11 cellular contexts compared by ENCODE assay signal in genomic region chr12:93894391-93895095, GRCh38.
DNase-seq lines count a peak whose midpoint lies in the region; ATAC-seq and TF ChIP-seq lines count a peak whose summit lies in the region.
"Had no signal": no experiment of that assay in that cellular context is flagged by ENCODE, and none has a peak within 500 bp of the region (broad histone marks: within the 10 kb centered on the region; RNA-seq: fewer than 3 reads in every experiment).

No MANE protein-coding gene starts in this region.

- H3K4me3 ChIP-seq in right cardiac atrium (ENCODE audit: low read length): peak overlapping the region; percentile 6
- H3K4me3 ChIP-seq in MM.1S (ENCODE audit: low read length): no peak overlapping the region
- H3K4me3 ChIP-seq: SK-N-MC had no signal

- no peaks in the 10 kb centered on the region for H3K9me3 Mint-ChIP-seq in naive thymus-derived CD8-positive, alpha-beta T cell

- WGBS in right cardiac atrium: 5% methylated on average over 17 of the region's 17 CpGs

- H3K36me3 Mint-ChIP-seq in naive thymus-derived CD8-positive, alpha-beta T cell: no peaks in the 10 kb centered on the region

- H3F3A ChIP-seq in MM.1S (ENCODE audit: insufficient read depth, low read length): no peaks in the 10 kb centered on the region

- H3K27ac ChIP-seq in right cardiac atrium (ENCODE audit: low read length): peak overlapping the region; percentile 96
- H3K27ac ChIP-seq in MM.1S (ENCODE audit: low read length): no peak overlapping the region
- H3K27ac ChIP-seq: KMS-11, SK-N-MC had no signal

- H3K36me3 ChIP-seq in MM.1S (replicated peaks; ENCODE audit: insufficient read depth, low read length): no peaks in the 10 kb centered on the region

- intact Hi-C loops in right cardiac atrium (cut with DNase I): loop anchor here in 2 of 4 donors (10.0 kb wide), 3 partner anchors 80 to 330 kb away; no protein-coding TSS in a partner anchor

- no peak overlapping the region for H3K9ac ChIP-seq in MM.1S (ENCODE audit: low read length)
- H3K9ac ChIP-seq: KMS-11 had no signal

- peaks cover 4 to 13% (median 10%) of the 10 kb centered on the region in 4 donors for H3K4me1 Mint-ChIP-seq in naive thymus-derived CD8-positive, alpha-beta T cell

- no peak for TF ChIP-seq CTCF in MM.1S (IDR thresholded peaks at IDR 0.05; ENCODE audit: low read length)

- no peak overlapping the region for H3K4me3 Mint-ChIP-seq in naive thymus-derived CD8-positive, alpha-beta T cell

- H3K27me3 ChIP-seq in right cardiac atrium (ENCODE audit: control insufficient read depth, insufficient read depth) (no peaks in the 10 kb centered on the region), MM.1S (replicated peaks; ENCODE audit: insufficient read depth, low read length) (no peaks in the 10 kb centered on the region)

- no peak overlapping the region for H3K27ac Mint-ChIP-seq in naive thymus-derived CD8-positive, alpha-beta T cell

- H3K4me1 ChIP-seq in right cardiac atrium (ENCODE audit: control insufficient read depth, insufficient read depth, low read length) (peaks cover 11% of the 10 kb centered on the region), MM.1S (ENCODE audit: low read length) (no peaks in the 10 kb centered on the region)

- H3K27me3 Mint-ChIP-seq in naive thymus-derived CD8-positive, alpha-beta T cell: peaks cover 0 to 2% (median 0%) of the 10 kb centered on the region in 5 donors

- H3K9me3 ChIP-seq in right cardiac atrium (ENCODE audit: control insufficient read depth, low read length) (no peaks in the 10 kb centered on the region), MM.1S (replicated peaks; ENCODE audit: insufficient read depth, low read length) (no peaks in the 10 kb centered on the region)

- POLR2A ChIA-PET in naive thymus-derived CD8-positive, alpha-beta T cell (lab: Charles Lee): no interaction called here

- no peaks in the 10 kb centered on the region for H3K9me2 ChIP-seq in MM.1S (replicated peaks; ENCODE audit: insufficient read depth, low read length)

- no peaks in the 10 kb centered on the region for H4K20me1 ChIP-seq in MM.1S (ENCODE audit: insufficient read depth, low read length)

- H2AFZ ChIP-seq in MM.1S (ENCODE audit: low read length): no peak overlapping the region

- no peaks in the 10 kb centered on the region for H3K79me2 ChIP-seq in MM.1S (ENCODE audit: low read length)

- ATAC-seq in right cardiac atrium: peak; percentile 96 to 97
- no peak for ATAC-seq in naive thymus-derived CD8-positive, alpha-beta T cell

- H3K4me2 ChIP-seq in MM.1S (ENCODE audit: low read depth, low read length): no peak overlapping the region
- H3K4me2 ChIP-seq: KMS-11 had no signal

- DNase-seq in C1 segment of cervical spinal cord (lab: John Stamatoyannopoulos, UW) (peak; percentile 12 to 91 (median 77)), astrocyte of the hippocampus (ENCODE audit: low read depth, low spot score) (peak; percentile 80), right cardiac atrium (peak; percentile 93 to 97 (median 96)), putamen (ENCODE audit: low spot score) (peak; percentile 60), MM.1S (no peak), cortex of kidney (lab: John Stamatoyannopoulos, UW) (no peak), OCI-M1 (lab: John Stamatoyannopoulos, UW) (no peak)
- DNase-seq in naive thymus-derived CD8-positive, alpha-beta T cell: no peak
- DNase-seq: activated gamma-delta T cell had no signal

Comparison
In these comparisons a context has a peak if more than half of its experiments do, and no peak if none do; other contexts are left out.
1. DNase-seq: peak in C1 segment of cervical spinal cord (14 of 14), astrocyte of the hippocampus (single experiment), right cardiac atrium (3 of 3) and putamen (single experiment); none in naive thymus-derived CD8-positive, alpha-beta T cell (0 of 10), MM.1S (single experiment), cortex of kidney (single experiment) and OCI-M1 (single experiment).
2. ATAC-seq: peak in right cardiac atrium (2 of 2); none in naive thymus-derived CD8-positive, alpha-beta T cell (0 of 2).